Comparison of ENCODE assay signal across 8 cellular contexts in the genomic region with DNA sequence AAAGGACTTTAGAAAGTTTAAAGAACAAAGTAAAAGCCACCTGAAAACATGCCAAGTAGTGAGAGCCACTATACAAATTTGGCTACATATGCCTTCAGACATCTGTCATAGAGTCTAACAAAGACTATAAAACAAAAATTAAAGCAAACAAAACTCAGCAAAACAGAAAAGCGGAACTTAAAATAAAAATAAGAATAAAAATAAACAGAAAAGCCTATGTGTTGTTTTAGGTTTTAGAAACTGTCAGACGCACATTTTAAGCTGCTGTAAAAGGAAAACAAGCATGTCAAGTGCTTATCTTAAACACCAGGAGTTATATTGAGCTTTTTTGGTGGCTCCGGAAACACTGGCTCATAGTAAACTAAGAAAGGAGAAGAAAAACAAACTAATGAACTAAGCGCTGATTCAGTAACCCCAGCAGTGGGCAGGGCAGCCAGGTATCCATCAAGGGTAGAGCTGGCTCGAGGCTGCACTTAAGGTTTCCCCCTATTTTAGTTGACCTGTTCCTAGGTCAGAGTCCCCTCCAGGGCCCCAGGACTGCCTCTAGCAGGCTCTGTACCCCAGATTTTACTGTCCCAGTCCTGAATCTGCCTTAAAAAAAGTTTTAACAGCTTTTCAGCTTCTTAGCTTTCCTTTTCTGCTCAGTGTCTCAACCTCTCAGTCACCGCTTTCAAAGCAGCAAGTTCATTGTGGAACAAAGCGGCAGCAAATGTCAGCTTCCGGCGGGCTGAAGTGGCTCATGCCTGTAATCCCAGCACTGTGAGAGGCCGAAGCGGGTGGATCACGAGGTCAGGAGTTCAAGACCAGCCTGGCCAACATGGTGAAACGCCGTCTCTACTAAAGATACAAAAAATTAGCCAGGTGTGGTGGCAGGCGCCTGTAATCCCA. TPM values are rescaled to one million over a fixed set of nuclear protein-coding genes. Genes with fewer than 3 reads are reported as not detected.
DNase-seq lines count a peak whose midpoint lies in the region; ATAC-seq and TF ChIP-seq lines count a peak whose summit lies in the region.

No MANE protein-coding gene starts in this region.

- H3K4me1 ChIP-seq in SJCRH30 = peaks cover 2% of the 10 kb centered on the region; the same call in 1 of the 2 replicates

- H3K27ac Mint-ChIP-seq in effector memory CD8-positive, alpha-beta T cell = peak overlapping the region; percentile 65 to 80

- H3K9me3 Mint-ChIP-seq in effector memory CD8-positive, alpha-beta T cell = no peaks in the 10 kb centered on the region

- H3K27me3 Mint-ChIP-seq in effector memory CD8-positive, alpha-beta T cell = no peaks in the 10 kb centered on the region

- peaks cover 18% of the 10 kb centered on the region for H3K36me3 Mint-ChIP-seq in effector memory CD8-positive, alpha-beta T cell (ENCODE audit: insufficient read depth)

- ATAC-seq in HG03064 (IDR thresholded peaks at IDR 0.05; ENCODE audit: low read depth, unreplicated experiment) = peak; percentile 76
- peak; percentile 66 for ATAC-seq in effector memory CD8-positive, alpha-beta T cell (replicated peaks)

- peak; percentile 4 for DNase-seq in NCI-H2171 treated with DMSO at 0.1 percent for 48 hours (lab: John Stamatoyannopoulos, UW)
- DNase-seq in NCI-H2171 (lab: John Stamatoyannopoulos, UW) = no peak
- no peak for DNase-seq in effector memory CD8-positive, alpha-beta T cell
- DNase-seq in stimulated activated CD4-positive, alpha-beta T cell treated with anti-CD3 and anti-CD28 coated beads, Interleukin-15, amount 100 ng/mL, for 24 hours = peak; percentile 48
- DNase-seq in T-helper 9 cell = no peak
- DNase-seq in SJCRH30 = no peak

- H3K27me3 ChIP-seq in SJCRH30 = no peaks in the 10 kb centered on the region

- H3K27ac ChIP-seq in VCaP (peak overlapping the region; percentile 85), SJCRH30 (no peak overlapping the region)

- H3K9me3 ChIP-seq in SJCRH30 (replicated peaks) = no peaks in the 10 kb centered on the region

- TF ChIP-seq CTCF in VCaP (conservative IDR thresholded peaks at IDR 0.05) = no peak

- H3K4me3 ChIP-seq in SJCRH30 = no peak overlapping the region

- peak overlapping the region in 1 of 2 donors; percentile 56 for H3K4me3 Mint-ChIP-seq in effector memory CD8-positive, alpha-beta T cell

- peaks cover 2 to 7% of the 10 kb centered on the region in 2 donors for H3K4me1 Mint-ChIP-seq in effector memory CD8-positive, alpha-beta T cell (ENCODE audit: low read depth in 2 of 2)

- no peaks in the 10 kb centered on the region for H3K36me3 ChIP-seq in SJCRH30

RNA-seq across cellular contexts. Expression of gene RMC1, which starts 15.3 kb away (rescaled TPM):
- total RNA-seq in SJCRH30 (2014; rRNA removed; shearing (Covaris generic)) = 18.6 and 18.8 TPM in 2 replicates

RNA-seq across cellular contexts. Expression of gene RIOK3, which starts 34.9 kb away (rescaled TPM):
- total RNA-seq in SJCRH30 (2014; rRNA removed; shearing (Covaris generic)) = 18.1 and 20.5 TPM in 2 replicates

Comparison
In these comparisons a context has a peak if more than half of its experiments do, and no peak if none do; other contexts are left out.
1. DNase-seq: peak in NCI-H2171 treated with DMSO at 0.1 percent for 48 hours (single experiment) and stimulated activated CD4-positive, alpha-beta T cell treated with anti-CD3 and anti-CD28 coated beads, Interleukin-15, amount 100 ng/mL, for 24 hours (single experiment); none in NCI-H2171 (single experiment), effector memory CD8-positive, alpha-beta T cell (0 of 3), T-helper 9 cell (single experiment) and SJCRH30 (0 of 2).